1 cellular context compared by ENCODE assay signal in the genomic region with DNA sequence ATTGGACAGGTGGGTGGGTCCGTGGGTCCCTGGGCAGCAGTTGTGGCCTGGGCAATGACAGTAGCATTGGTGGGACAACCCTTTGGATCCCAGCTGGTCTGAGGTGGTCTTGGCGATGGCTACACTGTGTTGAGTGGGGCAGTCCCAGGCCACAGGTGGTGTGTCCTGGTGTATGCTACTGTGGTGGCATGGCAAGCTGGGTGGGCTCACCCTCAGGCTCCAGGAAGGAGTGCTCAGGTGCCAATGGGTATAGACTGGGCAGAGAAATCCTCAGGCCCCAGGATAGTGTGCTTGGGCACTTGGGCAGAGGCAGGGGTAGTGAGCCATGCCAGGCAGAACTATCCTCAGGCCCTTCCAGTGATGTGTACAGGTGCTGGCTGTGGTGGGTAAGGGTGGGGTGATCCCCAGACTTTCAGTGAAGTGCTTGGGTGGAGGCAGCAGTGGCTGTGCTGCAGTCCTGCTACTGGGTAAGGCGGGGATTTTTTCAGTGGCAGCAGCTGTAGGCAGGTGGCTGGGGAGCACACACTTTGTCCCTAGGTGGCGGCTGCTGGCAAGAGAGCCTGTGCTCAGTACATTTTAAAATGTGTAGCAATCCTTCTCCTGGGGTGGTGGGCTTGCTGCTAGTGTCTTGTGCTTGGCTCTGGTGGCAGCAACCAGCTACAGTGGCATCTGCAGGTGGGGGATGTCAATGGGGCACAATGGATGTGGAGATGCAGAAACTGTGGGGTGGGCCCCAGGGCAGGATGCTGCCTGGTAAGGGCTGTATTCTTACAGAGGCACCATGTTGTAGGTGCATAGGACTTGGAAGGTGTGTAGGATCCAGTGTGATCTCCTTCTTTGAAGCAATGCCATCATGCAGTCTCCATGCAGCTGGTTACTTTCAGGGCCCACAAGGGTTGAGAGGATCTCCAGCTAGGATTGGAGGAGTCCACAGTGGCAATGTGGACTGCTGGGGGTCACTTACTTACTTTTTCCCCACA.
TF ChIP-seq lines count a peak whose summit lies in the region.

No MANE protein-coding gene starts in this region.

TF ChIP-seq in HEK293, 187 proteins besides CTCF, POLR2A, EP300 and RAD21 (continued from another document):
- TF ChIP-seq, protein P1, sequence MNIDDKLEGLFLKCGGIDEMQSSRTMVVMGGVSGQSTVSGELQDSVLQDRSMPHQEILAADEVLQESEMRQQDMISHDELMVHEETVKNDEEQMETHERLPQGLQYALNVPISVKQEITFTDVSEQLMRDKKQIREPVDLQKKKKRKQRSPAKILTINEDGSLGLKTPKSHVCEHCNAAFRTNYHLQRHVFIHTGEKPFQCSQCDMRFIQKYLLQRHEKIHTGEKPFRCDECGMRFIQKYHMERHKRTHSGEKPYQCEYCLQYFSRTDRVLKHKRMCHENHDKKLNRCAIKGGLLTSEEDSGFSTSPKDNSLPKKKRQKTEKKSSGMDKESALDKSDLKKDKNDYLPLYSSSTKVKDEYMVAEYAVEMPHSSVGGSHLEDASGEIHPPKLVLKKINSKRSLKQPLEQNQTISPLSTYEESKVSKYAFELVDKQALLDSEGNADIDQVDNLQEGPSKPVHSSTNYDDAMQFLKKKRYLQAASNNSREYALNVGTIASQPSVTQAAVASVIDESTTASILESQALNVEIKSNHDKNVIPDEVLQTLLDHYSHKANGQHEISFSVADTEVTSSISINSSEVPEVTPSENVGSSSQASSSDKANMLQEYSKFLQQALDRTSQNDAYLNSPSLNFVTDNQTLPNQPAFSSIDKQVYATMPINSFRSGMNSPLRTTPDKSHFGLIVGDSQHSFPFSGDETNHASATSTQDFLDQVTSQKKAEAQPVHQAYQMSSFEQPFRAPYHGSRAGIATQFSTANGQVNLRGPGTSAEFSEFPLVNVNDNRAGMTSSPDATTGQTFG (tag by site-specific recombination; IDR thresholded peaks at IDR 0.05; ENCODE audit: borderline replicate concordance) = no peak
- TF ChIP-seq, protein P2, sequence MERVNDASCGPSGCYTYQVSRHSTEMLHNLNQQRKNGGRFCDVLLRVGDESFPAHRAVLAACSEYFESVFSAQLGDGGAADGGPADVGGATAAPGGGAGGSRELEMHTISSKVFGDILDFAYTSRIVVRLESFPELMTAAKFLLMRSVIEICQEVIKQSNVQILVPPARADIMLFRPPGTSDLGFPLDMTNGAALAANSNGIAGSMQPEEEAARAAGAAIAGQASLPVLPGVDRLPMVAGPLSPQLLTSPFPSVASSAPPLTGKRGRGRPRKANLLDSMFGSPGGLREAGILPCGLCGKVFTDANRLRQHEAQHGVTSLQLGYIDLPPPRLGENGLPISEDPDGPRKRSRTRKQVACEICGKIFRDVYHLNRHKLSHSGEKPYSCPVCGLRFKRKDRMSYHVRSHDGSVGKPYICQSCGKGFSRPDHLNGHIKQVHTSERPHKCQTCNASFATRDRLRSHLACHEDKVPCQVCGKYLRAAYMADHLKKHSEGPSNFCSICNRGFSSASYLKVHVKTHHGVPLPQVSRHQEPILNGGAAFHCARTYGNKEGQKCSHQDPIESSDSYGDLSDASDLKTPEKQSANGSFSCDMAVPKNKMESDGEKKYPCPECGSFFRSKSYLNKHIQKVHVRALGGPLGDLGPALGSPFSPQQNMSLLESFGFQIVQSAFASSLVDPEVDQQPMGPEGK (tag by site-specific recombination; IDR thresholded peaks at IDR 0.05) = no peak
- TF ChIP-seq ZNF302 (tag by site-specific recombination; IDR thresholded peaks at IDR 0.05; ENCODE audit: low read depth) (no peak), ZBTB8A (tag by site-specific recombination; IDR thresholded peaks at IDR 0.05) (no peak), KLF10 (tag by site-specific recombination; IDR thresholded peaks at IDR 0.05) (no peak)
